In the genomic region with DNA sequence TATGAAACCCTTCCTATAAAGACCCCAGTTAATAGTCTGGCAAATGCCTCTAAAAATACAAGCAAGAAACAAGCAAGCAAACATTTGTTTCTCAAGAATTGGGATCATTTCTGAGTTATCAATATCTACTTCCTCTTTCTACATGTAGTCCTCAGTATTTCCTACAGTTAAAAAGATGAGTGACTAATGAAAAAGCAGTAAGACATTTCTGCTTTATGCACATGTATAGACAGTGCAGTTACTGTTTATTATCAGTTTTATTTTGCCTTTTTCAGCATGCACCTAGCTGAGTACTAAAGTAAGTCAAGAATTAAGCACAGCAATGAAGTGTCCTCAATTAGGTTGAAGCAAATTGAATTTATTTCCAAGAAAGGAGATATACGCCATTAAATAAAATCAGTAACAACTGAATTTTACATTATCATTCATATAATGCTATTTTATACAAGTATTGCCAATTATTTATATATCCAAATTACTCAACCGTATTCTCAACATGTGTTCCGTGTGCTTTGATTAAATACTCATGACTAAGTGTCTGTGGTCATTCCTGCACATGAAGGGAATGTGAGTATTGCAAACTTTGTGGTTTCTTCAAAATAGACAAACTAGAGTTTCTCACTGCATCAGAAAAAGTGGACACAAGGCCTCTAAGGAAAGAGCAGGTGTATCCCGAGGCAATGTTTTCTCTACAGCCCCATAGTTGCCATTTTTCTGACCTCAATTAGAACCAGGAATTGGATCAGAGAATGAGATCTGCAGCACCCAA, we compare ENCODE assay signal across 10 cellular contexts.
DNase-seq lines count a peak whose midpoint lies in the region; ATAC-seq and TF ChIP-seq lines count a peak whose summit lies in the region.
"Had no signal": no experiment of that assay in that cellular context is flagged by ENCODE, and none has a peak within 500 bp of the region (broad histone marks: within the 10 kb centered on the region; RNA-seq: fewer than 3 reads in every experiment).

No MANE protein-coding gene starts in this region.

- ATAC-seq in HG02870 (IDR thresholded peaks at IDR 0.05; ENCODE audit: unreplicated experiment): peak; percentile 75

- H3K36me3 Mint-ChIP-seq in endothelial cell (ENCODE audit: low read depth, unreplicated experiment): no peaks in the 10 kb centered on the region

- no peak overlapping the region for H3K4me3 Mint-ChIP-seq in endothelial cell (ENCODE audit: unreplicated experiment)

- H3K27ac Mint-ChIP-seq in endothelial cell (ENCODE audit: unreplicated experiment): no peak overlapping the region

- no peak for TF ChIP-seq CTCF in fibroblast of villous mesenchyme (IDR thresholded peaks at IDR 0.05; ENCODE audit: insufficient read depth, low read depth, low read length)
- no peak for TF ChIP-seq CTCF in endothelial cell (IDR thresholded peaks at IDR 0.05; ENCODE audit: unreplicated experiment)

- H3K4me1 Mint-ChIP-seq in endothelial cell (ENCODE audit: unreplicated experiment): no peaks in the 10 kb centered on the region

- no peaks in the 10 kb centered on the region for H3K27me3 Mint-ChIP-seq in endothelial cell (ENCODE audit: unreplicated experiment)

- H3K4me3 ChIP-seq in fibroblast of villous mesenchyme (ENCODE audit: low read depth, low read length): no peak overlapping the region

- DNase-seq in EL: peak; percentile 93
- DNase-seq in RKO (ENCODE audit: low spot score): peak; percentile 20
- peak; percentile 95 for DNase-seq in fibroblast of villous mesenchyme (ENCODE audit: low read depth)
- DNase-seq in NCI-H524 (lab: John Stamatoyannopoulos, UW): no peak
- DNase-seq in activated T-cell treated with anti-CD3 and anti-CD28 coated beads, Interleukin-2, amount 50 U/mL, for 48 hours: no peak
- DNase-seq in NCI-H187 (lab: John Stamatoyannopoulos, UW): no peak
- DNase-seq in endothelial cell (ENCODE audit: low spot score): no peak
- DNase-seq: DMS79, NCI-H446 treated with DMSO at 0.1 percent for 48 hours had no signal

- H3K9me3 Mint-ChIP-seq in endothelial cell (ENCODE audit: unreplicated experiment): no peaks in the 10 kb centered on the region

Comparison
In these comparisons a context has a peak if more than half of its experiments do, and no peak if none do; other contexts are left out.
1. DNase-seq: peak in EL (single experiment), RKO (single experiment) and fibroblast of villous mesenchyme (single experiment); none in NCI-H524 (0 of 2), activated T-cell treated with anti-CD3 and anti-CD28 coated beads, Interleukin-2, amount 50 U/mL, for 48 hours (0 of 2), NCI-H187 (0 of 2) and endothelial cell (single experiment).